12 cellular contexts compared by ENCODE assay signal in genomic region chr10:58666024-58666423, GRCh38.
A peak's percentile ranks its signal among the peaks of the same experiment; 100 is the strongest.
DNase-seq lines count a peak whose midpoint lies in the region; ATAC-seq and TF ChIP-seq lines count a peak whose summit lies in the region.
"Had no signal": no experiment of that assay in that cellular context is flagged by ENCODE, and none has a peak within 500 bp of the region (broad histone marks: within the 10 kb centered on the region; RNA-seq: fewer than 3 reads in every experiment).

No MANE protein-coding gene starts in this region.

- H3K9me3 ChIP-seq in CD4-positive, alpha-beta memory T cell (ENCODE audit: control insufficient read depth in 1 of 2, low read length in 2 of 2): no peaks in the 10 kb centered on the region
- H3K9me3 ChIP-seq in PC-9 (ENCODE audit: insufficient read depth, low read depth) (peaks cover 10% of the 10 kb centered on the region; the same call in 1 of the 2 replicates), osteoblast (ENCODE audit: low read depth, low read length) (no peaks in the 10 kb centered on the region)

- POLR2A ChIA-PET in CD4-positive, alpha-beta memory T cell (lab: Charles Lee; ENCODE audit: partially characterized antibody): no interaction called here
- POLR2A ChIA-PET in PC-9 (lab: Charles Lee; ENCODE audit: unreplicated experiment) (no interaction called here), RWPE1 (lab: Yijun Ruan, JAX; ENCODE audit: low non-redundant PET) (no interaction called here)

- peak overlapping the region; percentile 36 to 76 (median 70) for H3K4me3 Mint-ChIP-seq in CD4-positive, alpha-beta memory T cell
- H3K4me3 Mint-ChIP-seq: stimulated activated naive B cell treated with anti-CD40 and anti-IgM and Interleukin-4, amounts not matched to agents 10 μg/mL and 1 μg/mL and 100 μg/mL, for 72 hours had no signal

- H3K27me3 Mint-ChIP-seq in CD4-positive, alpha-beta memory T cell: no peaks in the 10 kb centered on the region
- H3K27me3 Mint-ChIP-seq: stimulated activated naive B cell treated with anti-CD40 and anti-IgM and Interleukin-4, amounts not matched to agents 10 μg/mL and 1 μg/mL and 100 μg/mL, for 72 hours had no signal

- H3K4me2 ChIP-seq in PC-9: peak overlapping the region; percentile 60
- peak overlapping the region; percentile 83 for H3K4me2 ChIP-seq in osteoblast (ENCODE audit: insufficient read depth, low read length)

- H3K27ac ChIP-seq in CD4-positive, alpha-beta memory T cell (ENCODE audit: low read depth, low read length): no peak overlapping the region
- H3K27ac ChIP-seq in PC-9 (no peak overlapping the region), osteoblast (ENCODE audit: low read depth, low read length) (peak overlapping the region; percentile 66), RWPE1 (no peak overlapping the region)
- H3K27ac ChIP-seq: VCaP had no signal

- no peak overlapping the region for H3K4me3 ChIP-seq in CD4-positive, alpha-beta memory T cell (ENCODE audit: low read length in 2 of 2)
- H3K4me3 ChIP-seq in PC-9 (no peak overlapping the region), epithelial cell of esophagus (ENCODE audit: low read length) (no peak overlapping the region), osteoblast (ENCODE audit: insufficient read depth, low read length) (peak overlapping the region; percentile 53)
- H3K4me3 ChIP-seq: K562 had no signal

- H3K9me3 Mint-ChIP-seq in CD4-positive, alpha-beta memory T cell: peaks cover 0 to 24% (median 16%) of the 10 kb centered on the region in 8 donors

- no peaks in the 10 kb centered on the region for H3K27me3 ChIP-seq in CD4-positive, alpha-beta memory T cell (ENCODE audit: insufficient read depth, low read length)
- H3K27me3 ChIP-seq in PC-9 (ENCODE audit: insufficient read depth, low read depth) (no peaks in the 10 kb centered on the region), osteoblast (ENCODE audit: insufficient read depth, low read length) (no peaks in the 10 kb centered on the region)

- H3K36me3 Mint-ChIP-seq in CD4-positive, alpha-beta memory T cell: peaks cover 2 to 4% of the 10 kb centered on the region in 2 donors

- no peaks in the 10 kb centered on the region for H3K36me3 ChIP-seq in CD4-positive, alpha-beta memory T cell (ENCODE audit: insufficient read depth, low read length)
- H3K36me3 ChIP-seq in PC-9 (ENCODE audit: low read depth) (no peaks in the 10 kb centered on the region), osteoblast (ENCODE audit: insufficient read depth, low read length) (no peaks in the 10 kb centered on the region)

- H3K9me2 ChIP-seq in PC-9 (ENCODE audit: insufficient read depth): no peaks in the 10 kb centered on the region

- ATAC-seq in HG02798 (IDR thresholded peaks at IDR 0.05; ENCODE audit: poor library complexity, unreplicated experiment): no peak
- ATAC-seq: K562; stimulated activated naive B cell treated with anti-CD40 and anti-IgM and Interleukin-4, amounts not matched to agents 10 μg/mL and 1 μg/mL and 100 μg/mL, for 72 hours had no signal

- H3K79me2 ChIP-seq in PC-9 (ENCODE audit: low read depth): no peaks in the 10 kb centered on the region
- H3K79me2 ChIP-seq in osteoblast (ENCODE audit: insufficient read depth, low read length): peaks cover 72% of the 10 kb centered on the region

- no peaks in the 10 kb centered on the region for H4K20me1 ChIP-seq in PC-9 (ENCODE audit: insufficient read depth)
- no peaks in the 10 kb centered on the region for H4K20me1 ChIP-seq in osteoblast (ENCODE audit: insufficient read depth, low read length)

- TF ChIP-seq CTCF in PC-9 (conservative IDR thresholded peaks at IDR 0.05): no peak
- no peak for TF ChIP-seq CTCF in epithelial cell of esophagus (IDR thresholded peaks at IDR 0.05; ENCODE audit: insufficient read depth, low read depth, low read length, missing control alignments)
- no peak for TF ChIP-seq CTCF in osteoblast (IDR thresholded peaks at IDR 0.05; ENCODE audit: extremely low read depth, low read depth, low read length)
- TF ChIP-seq CTCF in RWPE1 (conservative IDR thresholded peaks at IDR 0.05; ENCODE audit: low read depth): no peak

- peak overlapping the region; percentile 3 to 85 (median 66) for H3K27ac Mint-ChIP-seq in CD4-positive, alpha-beta memory T cell
- H3K27ac Mint-ChIP-seq: stimulated activated naive B cell treated with anti-CD40 and anti-IgM and Interleukin-4, amounts not matched to agents 10 μg/mL and 1 μg/mL and 100 μg/mL, for 72 hours had no signal

- intact Hi-C loops in CD4-positive, alpha-beta memory T cell (cut with micrococcal nuclease): no loop called here
- intact Hi-C loops in PC-9 (cut with micrococcal nuclease; ENCODE audit: unreplicated experiment): no loop called here

- H3K4me1 Mint-ChIP-seq in CD4-positive, alpha-beta memory T cell: peaks cover 10 to 14% (median 12%) of the 10 kb centered on the region in 4 donors
- H3K4me1 Mint-ChIP-seq: stimulated activated naive B cell treated with anti-CD40 and anti-IgM and Interleukin-4, amounts not matched to agents 10 μg/mL and 1 μg/mL and 100 μg/mL, for 72 hours had no signal

- DNase-seq in CD4-positive, alpha-beta memory T cell: peak in 4 of 5 donors; percentile 22 to 46 (median 34)
- no peak for DNase-seq in PC-9
- peak; percentile 48 for DNase-seq in epithelial cell of esophagus (ENCODE audit: low read depth)
- no peak for DNase-seq in osteoblast (ENCODE audit: insufficient read length, low spot score, missing footprints)
- DNase-seq in SW 1271 (lab: John Stamatoyannopoulos, UW): no peak
- DNase-seq in mucosa of gallbladder (ENCODE audit: low spot score): no peak
- no peak for DNase-seq in RWPE1 (ENCODE audit: low spot score)
- DNase-seq: right cardiac atrium; stimulated activated naive B cell treated with anti-CD40 and anti-IgM and Interleukin-4, amounts not matched to agents 10 μg/mL and 1 μg/mL and 100 μg/mL, for 72 hours had no signal

- H2AFZ ChIP-seq in PC-9 (0 out of 2 replicates have a peak overlapping the region, but pooled peaks have one; percentile 42), osteoblast (ENCODE audit: low read length) (no peak overlapping the region)

- peaks cover 19% of the 10 kb centered on the region for H3K4me1 ChIP-seq in CD4-positive, alpha-beta memory T cell (ENCODE audit: insufficient read depth, low read length)
- H3K4me1 ChIP-seq in PC-9 (replicated peaks; ENCODE audit: insufficient read depth): no peaks in the 10 kb centered on the region
- H3K4me1 ChIP-seq in osteoblast (ENCODE audit: insufficient read depth, low read length): peaks cover 39% of the 10 kb centered on the region

- no peaks in the 10 kb centered on the region for H3F3A ChIP-seq in PC-9 (ENCODE audit: insufficient read depth, low read depth)

- no TSS peak for BruUV-seq in PC-9 (replicated peaks; lab: Mats Ljungman, UMichigan)

- CTCF ChIA-PET in CD4-positive, alpha-beta memory T cell (lab: Charles Lee; ENCODE audit: partially characterized antibody): interaction anchor here (1.1 to 1.2 kb wide), 2 partner anchors 14 to 94 kb away, joined by 3 read pairs; no protein-coding TSS in a partner anchor
- CTCF ChIA-PET in PC-9 (lab: Charles Lee) (no interaction called here), RWPE1 (lab: Yijun Ruan, JAX) (no interaction called here)

Comparison
In these comparisons a context has a peak if more than half of its experiments do, and no peak if none do; other contexts are left out.
1. DNase-seq: peak in CD4-positive, alpha-beta memory T cell (4 of 5) and epithelial cell of esophagus (single experiment); none in PC-9 (0 of 2), osteoblast (single experiment), SW 1271 (0 of 2), mucosa of gallbladder (single experiment) and RWPE1 (single experiment).